Comparison of ENCODE assay signal across 8 cellular contexts in genomic region chr1:162168261-162168660, GRCh38.
DNase-seq lines count a peak whose midpoint lies in the region; ATAC-seq and TF ChIP-seq lines count a peak whose summit lies in the region.

No MANE protein-coding gene starts in this region.

- DNase-seq in NCI-H2196 (lab: John Stamatoyannopoulos, UW; ENCODE audit: unreplicated experiment) (peak; percentile 44), NCI-H2196 treated with DMSO at 0.1 percent for 48 hours (lab: John Stamatoyannopoulos, UW; ENCODE audit: unreplicated experiment) (no peak), left lobe of liver (ENCODE audit: low spot score) (no peak), stomach (peak; percentile 90), NCI-H1105 (lab: John Stamatoyannopoulos, UW) (no peak), Peyer's patch (no peak)

- H3K36me3 ChIP-seq in stomach (no peaks in the 10 kb centered on the region), Peyer's patch (no peaks in the 10 kb centered on the region)

- WGBS in stomach, 5 donors: 23 to 47% (median 32%) methylated on average over 5 of the region's 5 CpGs

- H3K27me3 ChIP-seq in stomach (no peaks in the 10 kb centered on the region), Peyer's patch (no peaks in the 10 kb centered on the region)

- intact Hi-C loops in stomach (cut with DNase I; ENCODE audit: low total_unique reads): no loop called here

- H3K27ac ChIP-seq in VCaP: peak overlapping the region; percentile 71
- peak overlapping the region; percentile 7 to 70 (median 44) for H3K27ac ChIP-seq in stomach
- no peak overlapping the region for H3K27ac ChIP-seq in Peyer's patch

- H3K4me3 ChIP-seq in stomach (no peak overlapping the region), Peyer's patch (no peak overlapping the region)

- no peaks in the 10 kb centered on the region for H3K9me3 ChIP-seq in stomach
- H3K9me3 ChIP-seq in Peyer's patch: no peaks in the 10 kb centered on the region

- ATAC-seq in left lobe of liver (peak; percentile 69), GM18868 (IDR thresholded peaks at IDR 0.05; ENCODE audit: unreplicated experiment) (no peak)

- peaks cover 9 to 46% (median 32%) of the 10 kb centered on the region in 4 donors for H3K4me1 ChIP-seq in stomach
- no peaks in the 10 kb centered on the region for H3K4me1 ChIP-seq in Peyer's patch

- TF ChIP-seq EP300 in stomach (IDR thresholded peaks at IDR 0.05): no peak

- no peak for TF ChIP-seq CTCF in VCaP (conservative IDR thresholded peaks at IDR 0.05)
- no peak for TF ChIP-seq CTCF in stomach (IDR thresholded peaks at IDR 0.05)
- TF ChIP-seq CTCF in Peyer's patch (IDR thresholded peaks at IDR 0.05): no peak

- TF ChIP-seq POLR2A in stomach (IDR thresholded peaks at IDR 0.05) (no peak), Peyer's patch (IDR thresholded peaks at IDR 0.05) (no peak)

Comparison
In these comparisons a context has a peak if more than half of its experiments do, and no peak if none do; other contexts are left out.
1. DNase-seq: peak in NCI-H2196 (single experiment) and stomach (single experiment); none in NCI-H2196 treated with DMSO at 0.1 percent for 48 hours (single experiment), left lobe of liver (single experiment), NCI-H1105 (single experiment) and Peyer's patch (0 of 3).
2. H3K27ac ChIP-seq: peak in VCaP (single experiment) and stomach (5 of 5); none in Peyer's patch (0 of 4).